Comparison of ENCODE assay signal across 1 cellular context in genomic region chr3:27307566-27307965, GRCh38.
A peak's percentile ranks its signal among the peaks of the same experiment; 100 is the strongest.
TF ChIP-seq lines count a peak whose summit lies in the region.

No MANE protein-coding gene starts in this region.

TF ChIP-seq in HepG2, 621 proteins besides CTCF, POLR2A, EP300 and RAD21 (continued from another document):
- TF ChIP-seq SNAPC4 (CRISPR knock-in tag; IDR thresholded peaks at IDR 0.05): no peak
- no peak for TF ChIP-seq MXD3 (CRISPR knock-in tag; IDR thresholded peaks at IDR 0.05)
- TF ChIP-seq CENPX (CRISPR knock-in tag; IDR thresholded peaks at IDR 0.05): no peak
- TF ChIP-seq ZMAT5 (CRISPR knock-in tag; IDR thresholded peaks at IDR 0.05; ENCODE audit: borderline replicate concordance, low read depth): no peak
- TF ChIP-seq ZNF430 (CRISPR knock-in tag; IDR thresholded peaks at IDR 0.05): no peak
- TF ChIP-seq PCBP2 (optimal IDR thresholded peaks at IDR 0.05; ENCODE audit: low read depth, low read length, poor library complexity, severe bottlenecking): no peak
- TF ChIP-seq PTBP1 (IDR thresholded peaks at IDR 0.05; ENCODE audit: low read depth, low read length, poor library complexity, severe bottlenecking): no peak
- peak; percentile 34 to 77 for TF ChIP-seq MAFK (conservative IDR thresholded peaks at IDR 0.05 in 1 of 2, IDR thresholded peaks at IDR 0.05 in 1 of 2; ENCODE audit: low read length in 2 of 2)
